In genomic region chr9:90851444-90851843, GRCh38 we compare ENCODE assay signal across 27 cellular contexts. TPM values are rescaled to one million over a fixed set of nuclear protein-coding genes. Genes with fewer than 3 reads are reported as not detected.
A peak's percentile ranks its signal among the peaks of the same experiment; 100 is the strongest.
DNase-seq lines count a peak whose midpoint lies in the region; ATAC-seq and TF ChIP-seq lines count a peak whose summit lies in the region.
"Had no signal": no experiment of that assay in that cellular context is flagged by ENCODE, and none has a peak within 500 bp of the region (broad histone marks: within the 10 kb centered on the region; RNA-seq: fewer than 3 reads in every experiment).

No MANE protein-coding gene starts in this region.

- no peak overlapping the region for H2BK15ac ChIP-seq in mesendoderm (replicated peaks; ENCODE audit: low read depth)

- no peak overlapping the region for H2AK5ac ChIP-seq in mesendoderm (ENCODE audit: low read length)

- H3K36me3 Mint-ChIP-seq in activated CD8-positive, alpha-beta memory T cell treated with anti-CD3 and anti-CD28 coated beads, Interleukin-2, amount 10 ng/mL, durations not matched to agents 7 days and 5 days, result no peaks in the 10 kb centered on the region
- H3K36me3 Mint-ChIP-seq: activated naive CD4-positive, alpha-beta T cell treated with anti-CD3 and anti-CD28 coated beads, Interleukin-2, amount 10 ng/mL, durations not matched to agents 7 days and 5 days; natural killer cell treated with Interleukin-12 subunit alpha and Interleukin-12 subunit beta and Interleukin-15 and Interleukin-18, amount 100 ng/mL, for 72 hours had no signal

- no peak overlapping the region for H4K8ac ChIP-seq in mesendoderm (ENCODE audit: low read depth, low read length)

- no peaks in the 10 kb centered on the region for H3K79me1 ChIP-seq in mesendoderm (ENCODE audit: low read length)

- peak; percentile 39; the same call in 1 of the 2 replicates for TF ChIP-seq CTCF in Loucy (conservative IDR thresholded peaks at IDR 0.05; ENCODE audit: low read length)
- TF ChIP-seq CTCF in upper lobe of right lung (IDR thresholded peaks at IDR 0.05), result no peak

- H3K9me2 ChIP-seq in Loucy (replicated peaks; ENCODE audit: low read depth, low read length), result no peaks in the 10 kb centered on the region

- H3K27me3 Mint-ChIP-seq in activated CD8-positive, alpha-beta memory T cell treated with anti-CD3 and anti-CD28 coated beads, Interleukin-2, amount 10 ng/mL, durations not matched to agents 7 days and 5 days, result peaks cover 9% of the 10 kb centered on the region
- H3K27me3 Mint-ChIP-seq: natural killer cell treated with Interleukin-12 subunit alpha and Interleukin-12 subunit beta and Interleukin-15 and Interleukin-18, amount 100 ng/mL, for 72 hours had no signal

- H2BK5ac ChIP-seq in mesendoderm (ENCODE audit: low read length), result no peak overlapping the region

- no peaks in the 10 kb centered on the region for H4K20me1 ChIP-seq in Loucy (ENCODE audit: insufficient read depth, low read length, poor library complexity, severe bottlenecking)

- H3K4me1 ChIP-seq in Loucy (ENCODE audit: insufficient read depth, low read length, poor library complexity, severe bottlenecking), result peaks cover 30% of the 10 kb centered on the region
- H3K4me1 ChIP-seq in mesendoderm (ENCODE audit: control insufficient read depth, low read depth, low read length), result no peaks in the 10 kb centered on the region
- H3K4me1 ChIP-seq in upper lobe of right lung, result no peaks in the 10 kb centered on the region
- H3K4me1 ChIP-seq: SJCRH30, stomach had no signal

- no peak overlapping the region for H2BK120ac ChIP-seq in mesendoderm (ENCODE audit: low read depth, low read length)

- intact Hi-C loops in upper lobe of right lung (cut with DNase I), result no loop called here

- no CpG with 5 or more reads among the region's 5 CpGs for WGBS in mesendoderm (ENCODE audit: extremely low coverage, insufficient coverage, low lambda C conversion rate)

- no peak overlapping the region for H3K23ac ChIP-seq in mesendoderm (ENCODE audit: low read length)

- peaks cover 54% of the 10 kb centered on the region; the same call in 1 of the 2 replicates for H3K36me3 ChIP-seq in Loucy (ENCODE audit: insufficient read depth, low read length)
- no peaks in the 10 kb centered on the region for H3K36me3 ChIP-seq in mesendoderm (ENCODE audit: control insufficient read depth, insufficient read depth, low read length)
- peaks cover 21% of the 10 kb centered on the region for H3K36me3 ChIP-seq in upper lobe of right lung
- H3K36me3 ChIP-seq: SJCRH30 had no signal

- H4K5ac ChIP-seq in mesendoderm (ENCODE audit: low read length), result no peak overlapping the region

- peak; percentile 21 for DNase-seq in activated CD8-positive, alpha-beta memory T cell treated with anti-CD3 and anti-CD28 coated beads, Interleukin-2, amount 10 ng/mL, durations not matched to agents 7 days and 5 days
- no peak for DNase-seq in activated CD8-positive, alpha-beta memory T cell treated with anti-CD3 and anti-CD28 coated beads, Interleukin-2, amount 50 U/mL, for 4 hours
- DNase-seq in mesendoderm (peak; percentile 13), upper lobe of right lung (peak; percentile 30), COLO668 (lab: John Stamatoyannopoulos, UW; ENCODE audit: unreplicated experiment) (no peak)
- DNase-seq: activated CD4-positive, alpha-beta T cell treated with anti-CD3 and anti-CD28 coated beads for 1 hour; activated naive CD4-positive, alpha-beta T cell treated with anti-CD3 and anti-CD28 coated beads, Interleukin-2, amount 10 ng/mL, durations not matched to agents 7 days and 5 days; activated T-cell treated with anti-CD3 and anti-CD28 coated beads, Interleukin-2, amount 50 U/mL, for 48 hours; AML-193; amygdala; DND-41; effector memory CD8-positive, alpha-beta T cell; foreskin melanocyte; NCI-H1694 treated with DMSO at 0.1 percent for 48 hours; NCI-H526; posterior cingulate gyrus; SJCRH30; stomach; T-helper 1 cell had no signal

- no peak overlapping the region for H3K4ac ChIP-seq in mesendoderm (ENCODE audit: low read depth, low read length)

- H3K27me3 ChIP-seq in Loucy (ENCODE audit: insufficient read depth, low read length, poor library complexity, severe bottlenecking) (no peaks in the 10 kb centered on the region), mesendoderm (ENCODE audit: insufficient read depth, low read length, poor library complexity) (no peaks in the 10 kb centered on the region), upper lobe of right lung (no peaks in the 10 kb centered on the region)
- H3K27me3 ChIP-seq: hepatocyte, SJCRH30, stomach, tibial nerve had no signal

- ATAC-seq in activated CD8-positive, alpha-beta memory T cell treated with anti-CD3 and anti-CD28 coated beads, Interleukin-2, amount 10 ng/mL, durations not matched to agents 7 days and 5 days, result no peak
- no peak for ATAC-seq in upper lobe of right lung
- ATAC-seq in GM18519 (IDR thresholded peaks at IDR 0.05; ENCODE audit: low FRiP score, unreplicated experiment), result no peak
- ATAC-seq in HG02763 (IDR thresholded peaks at IDR 0.05; ENCODE audit: unreplicated experiment), result no peak
- ATAC-seq: effector memory CD8-positive, alpha-beta T cell; esophagus mucosa; natural killer cell treated with Interleukin-12 subunit alpha and Interleukin-12 subunit beta and Interleukin-15 and Interleukin-18, amount 100 ng/mL, for 72 hours had no signal

- CTCF ChIA-PET in activated CD8-positive, alpha-beta memory T cell treated with anti-CD3 and anti-CD28 coated beads, Interleukin-2, amount 10 ng/mL, durations not matched to agents 7 days and 5 days (lab: Charles Lee), result no interaction called here

- H3K27ac ChIP-seq in mesendoderm (ENCODE audit: low read depth, low read length) (no peak overlapping the region), upper lobe of right lung (no peak overlapping the region)
- H3K27ac ChIP-seq: coronary artery, hepatocyte, SJCRH30, stomach, tibial nerve had no signal

- H3K79me2 ChIP-seq in Loucy (ENCODE audit: insufficient read depth, low read length), result peaks cover under 1% of the 10 kb centered on the region; the same call in 1 of the 2 replicates
- H3K79me2 ChIP-seq in mesendoderm (ENCODE audit: control insufficient read depth, insufficient read depth, low read length), result no peaks in the 10 kb centered on the region
- H3K79me2 ChIP-seq: hepatocyte had no signal

- H3K9me3 ChIP-seq in Loucy (ENCODE audit: insufficient read depth, low read depth, low read length) (no peaks in the 10 kb centered on the region), upper lobe of right lung (no peaks in the 10 kb centered on the region)
- H3K9me3 ChIP-seq: SJCRH30, stomach, tibial nerve had no signal

- no peak overlapping the region for H3K4me3 Mint-ChIP-seq in activated CD8-positive, alpha-beta memory T cell treated with anti-CD3 and anti-CD28 coated beads, Interleukin-2, amount 10 ng/mL, durations not matched to agents 7 days and 5 days
- H3K4me3 Mint-ChIP-seq: activated naive CD4-positive, alpha-beta T cell treated with anti-CD3 and anti-CD28 coated beads, Interleukin-2, amount 10 ng/mL, durations not matched to agents 7 days and 5 days; effector memory CD8-positive, alpha-beta T cell; natural killer cell treated with Interleukin-12 subunit alpha and Interleukin-12 subunit beta and Interleukin-15 and Interleukin-18, amount 100 ng/mL, for 72 hours had no signal

- no peak overlapping the region for H3K4me2 ChIP-seq in Loucy (ENCODE audit: low read depth, low read length, poor library complexity, severe bottlenecking)
- H3K4me2 ChIP-seq in mesendoderm (ENCODE audit: low read length), result no peak overlapping the region
- H3K4me2 ChIP-seq: hepatocyte had no signal

- H2AFZ ChIP-seq in Loucy (ENCODE audit: low read length), result no peak overlapping the region
- H2AFZ ChIP-seq: hepatocyte had no signal

- no peak overlapping the region for H3K27ac Mint-ChIP-seq in activated CD8-positive, alpha-beta memory T cell treated with anti-CD3 and anti-CD28 coated beads, Interleukin-2, amount 10 ng/mL, durations not matched to agents 7 days and 5 days
- H3K27ac Mint-ChIP-seq: activated naive CD4-positive, alpha-beta T cell treated with anti-CD3 and anti-CD28 coated beads, Interleukin-2, amount 10 ng/mL, durations not matched to agents 7 days and 5 days; effector memory CD8-positive, alpha-beta T cell; natural killer cell treated with Interleukin-12 subunit alpha and Interleukin-12 subunit beta and Interleukin-15 and Interleukin-18, amount 100 ng/mL, for 72 hours had no signal

- H3K56ac ChIP-seq in mesendoderm (ENCODE audit: low read length), result no peak overlapping the region

- no peak overlapping the region for H3K18ac ChIP-seq in mesendoderm (ENCODE audit: low read length)

- H3K4me3 ChIP-seq in Loucy (ENCODE audit: low read length, poor library complexity, severe bottlenecking) (no peak overlapping the region), mesendoderm (ENCODE audit: low read length) (no peak overlapping the region), upper lobe of right lung (no peak overlapping the region)
- H3K4me3 ChIP-seq: coronary artery, hepatocyte, SJCRH30, stomach, tibial nerve had no signal

- H3K9me3 Mint-ChIP-seq in activated CD8-positive, alpha-beta memory T cell treated with anti-CD3 and anti-CD28 coated beads, Interleukin-2, amount 10 ng/mL, durations not matched to agents 7 days and 5 days (ENCODE audit: low read depth), result no peaks in the 10 kb centered on the region
- H3K9me3 Mint-ChIP-seq: activated naive CD4-positive, alpha-beta T cell treated with anti-CD3 and anti-CD28 coated beads, Interleukin-2, amount 10 ng/mL, durations not matched to agents 7 days and 5 days; effector memory CD8-positive, alpha-beta T cell; natural killer cell treated with Interleukin-12 subunit alpha and Interleukin-12 subunit beta and Interleukin-15 and Interleukin-18, amount 100 ng/mL, for 72 hours had no signal

- no peaks in the 10 kb centered on the region for H3K4me1 Mint-ChIP-seq in activated CD8-positive, alpha-beta memory T cell treated with anti-CD3 and anti-CD28 coated beads, Interleukin-2, amount 10 ng/mL, durations not matched to agents 7 days and 5 days
- H3K4me1 Mint-ChIP-seq: activated naive CD4-positive, alpha-beta T cell treated with anti-CD3 and anti-CD28 coated beads, Interleukin-2, amount 10 ng/mL, durations not matched to agents 7 days and 5 days had no signal

- H3F3A ChIP-seq in Loucy (ENCODE audit: low read depth), result no peaks in the 10 kb centered on the region

- H3K9ac ChIP-seq in Loucy (ENCODE audit: low read depth, low read length, poor library complexity, severe bottlenecking) (no peak overlapping the region), mesendoderm (ENCODE audit: low read length) (no peak overlapping the region)

RNA-seq across cellular contexts. Expression of gene SYK, which starts 49.8 kb away (rescaled TPM):
- total RNA-seq in activated CD8-positive, alpha-beta memory T cell treated with anti-CD3 and anti-CD28 coated beads, Interleukin-2, amount 10 ng/mL, durations not matched to agents 7 days and 5 days, result under 1 TPM; 0.26 to 0.28 TPM
- polyA plus RNA-seq in mesendoderm (2013, experiment 1 of 2), result 2.3 TPM
- 2.5 TPM for polyA plus RNA-seq in mesendoderm (2013, experiment 2 of 2)
- 63.8 TPM for total RNA-seq in upper lobe of right lung
- total RNA-seq: SJCRH30 had no signal

Comparison
In these comparisons a context has a peak if more than half of its experiments do, and no peak if none do; other contexts are left out.
1. DNase-seq: peak in activated CD8-positive, alpha-beta memory T cell treated with anti-CD3 and anti-CD28 coated beads, Interleukin-2, amount 10 ng/mL, durations not matched to agents 7 days and 5 days (single experiment), mesendoderm (single experiment) and upper lobe of right lung (single experiment); none in activated CD8-positive, alpha-beta memory T cell treated with anti-CD3 and anti-CD28 coated beads, Interleukin-2, amount 50 U/mL, for 4 hours (single experiment) and COLO668 (single experiment).
2. RNA of gene SYK, which starts 49.8 kb away (total RNA-seq): 63.8 TPM in upper lobe of right lung (single experiment); 0.26 to 0.28 TPM in activated CD8-positive, alpha-beta memory T cell treated with anti-CD3 and anti-CD28 coated beads, Interleukin-2, amount 10 ng/mL, durations not matched to agents 7 days and 5 days; every median in the first group is over 10 times any median in the second.